In the genomic region with DNA sequence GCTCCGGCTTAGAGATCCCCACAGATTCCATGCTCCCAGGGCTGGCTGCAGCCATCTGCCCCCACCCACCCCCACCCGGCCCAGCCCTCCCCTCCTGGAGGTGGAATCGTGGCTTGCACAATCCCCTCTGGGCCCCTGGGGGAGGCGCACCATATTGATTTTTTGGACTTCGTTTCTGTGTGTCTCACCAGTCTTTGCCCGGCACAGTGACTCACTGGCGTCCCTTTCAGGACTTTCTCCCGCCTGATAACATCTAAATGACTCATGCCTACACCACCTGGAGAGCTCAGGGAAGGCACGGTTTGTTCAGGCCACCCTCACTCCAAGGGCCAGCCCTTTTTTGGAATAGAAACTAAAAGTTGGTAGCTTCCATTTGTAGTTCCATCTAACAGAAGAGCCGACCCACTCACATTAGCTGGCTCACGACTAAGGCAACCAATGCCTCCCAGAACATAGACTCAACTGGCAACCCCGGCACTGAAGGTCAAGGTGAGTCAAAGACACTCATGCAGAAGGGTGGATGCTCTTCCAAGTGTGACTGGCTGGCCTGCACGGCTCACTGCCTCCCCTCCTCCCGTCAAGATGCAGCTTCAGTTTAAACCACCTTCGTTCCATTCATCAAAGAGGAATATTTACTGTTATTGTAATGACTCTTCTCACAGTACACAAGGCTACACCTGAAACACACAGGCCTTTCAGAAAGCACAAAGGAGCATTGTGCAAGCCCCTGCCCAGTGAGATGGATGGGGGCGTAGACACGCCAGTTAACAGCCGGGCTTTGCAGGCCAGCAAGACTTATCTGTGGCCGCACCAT, we compare ENCODE assay signal across 8 cellular contexts. TPM values are rescaled to one million over a fixed set of nuclear protein-coding genes. Genes with fewer than 3 reads are reported as not detected.
DNase-seq lines count a peak whose midpoint lies in the region; ATAC-seq and TF ChIP-seq lines count a peak whose summit lies in the region.

No MANE protein-coding gene starts in this region.

- peaks cover 4% of the 10 kb centered on the region for H3K36me3 Mint-ChIP-seq in activated CD4-positive, alpha-beta T cell treated with anti-CD3 and anti-CD28 coated beads for 36 hours (ENCODE audit: low read depth)

- H3K27me3 Mint-ChIP-seq in activated CD4-positive, alpha-beta T cell treated with anti-CD3 and anti-CD28 coated beads for 36 hours, result no peaks in the 10 kb centered on the region

- no peaks in the 10 kb centered on the region for H3K9me3 ChIP-seq in suprapubic skin

- peaks cover 8% of the 10 kb centered on the region for H3K4me1 ChIP-seq in suprapubic skin

- H3K4me1 Mint-ChIP-seq in activated CD4-positive, alpha-beta T cell treated with anti-CD3 and anti-CD28 coated beads for 36 hours, result peaks cover 11% of the 10 kb centered on the region

- H3K27ac Mint-ChIP-seq in activated CD4-positive, alpha-beta T cell treated with anti-CD3 and anti-CD28 coated beads for 36 hours, result no peak overlapping the region

- CTCF ChIA-PET in activated CD4-positive, alpha-beta T cell treated with anti-CD3 and anti-CD28 coated beads for 36 hours (lab: Charles Lee), result no interaction called here

- peak overlapping the region; percentile 40 for H3K27ac ChIP-seq in suprapubic skin
- no peak overlapping the region for H3K27ac ChIP-seq in dorsolateral prefrontal cortex

- TF ChIP-seq CTCF in epithelial cell of esophagus (IDR thresholded peaks at IDR 0.05; ENCODE audit: insufficient read depth, low read depth, low read length, missing control alignments) (no peak), suprapubic skin (IDR thresholded peaks at IDR 0.05) (no peak), dorsolateral prefrontal cortex (IDR thresholded peaks at IDR 0.05 in 54 of 56, conservative IDR thresholded peaks at IDR 0.05 in 2 of 56; ENCODE audit: low read depth in 1 of 56, partially characterized antibody in 56 of 56) (no peak)

- H3K27me3 ChIP-seq in suprapubic skin, result no peaks in the 10 kb centered on the region
- peaks cover 0 to 3% (median 0%) of the 10 kb centered on the region in 45 donors for H3K27me3 ChIP-seq in dorsolateral prefrontal cortex

- peaks cover 3% of the 10 kb centered on the region for H3K9me3 Mint-ChIP-seq in activated CD4-positive, alpha-beta T cell treated with anti-CD3 and anti-CD28 coated beads for 36 hours (ENCODE audit: low read depth)

- WGBS in suprapubic skin, result 68% methylated on average over 18 of the region's 19 CpGs

- intact Hi-C loops in activated CD4-positive, alpha-beta T cell treated with anti-CD3 and anti-CD28 coated beads for 36 hours (cut with DNase I, micrococcal nuclease), result no loop called here
- intact Hi-C loops in dorsolateral prefrontal cortex (cut with DNase I), result no loop called here

- DNase-seq in activated CD4-positive, alpha-beta T cell treated with anti-CD3 and anti-CD28 coated beads for 36 hours, result peak; percentile 24
- no peak for DNase-seq in activated CD4-positive, alpha-beta T cell treated with anti-CD3 and anti-CD28 coated beads, Interleukin-2, amount 50 U/mL, for 4 hours
- DNase-seq in NCI-H510A treated with DMSO at 0.1 percent for 48 hours (lab: John Stamatoyannopoulos, UW) (peak; percentile 48), epithelial cell of esophagus (ENCODE audit: low read depth) (peak; percentile 96), suprapubic skin (ENCODE audit: low spot score in 2 of 2) (no peak), dorsolateral prefrontal cortex (no peak), NCI-H1105 treated with DMSO at 0.1 percent for 48 hours (lab: John Stamatoyannopoulos, UW) (no peak), hepatic stellate cell (ENCODE audit: low spot score) (no peak)

- ATAC-seq in activated CD4-positive, alpha-beta T cell treated with anti-CD3 and anti-CD28 coated beads for 36 hours, result peak; percentile 75

- no peak for TF ChIP-seq EP300 in suprapubic skin (IDR thresholded peaks at IDR 0.05)

- H3K4me3 ChIP-seq in epithelial cell of esophagus (ENCODE audit: low read length) (peak overlapping the region; percentile 7), suprapubic skin (no peak overlapping the region), dorsolateral prefrontal cortex (no peak overlapping the region)

- no peak overlapping the region for H3K4me3 Mint-ChIP-seq in activated CD4-positive, alpha-beta T cell treated with anti-CD3 and anti-CD28 coated beads for 36 hours

- POLR2A ChIA-PET in activated CD4-positive, alpha-beta T cell treated with anti-CD3 and anti-CD28 coated beads for 36 hours (lab: Charles Lee), result no interaction called here

- H3K36me3 ChIP-seq in suprapubic skin, result no peaks in the 10 kb centered on the region

- no peak for TF ChIP-seq POLR2A in suprapubic skin (IDR thresholded peaks at IDR 0.05)

RNA-seq across cellular contexts. Expression of a gene that starts 18.1 kb away (rescaled TPM):
- 10 to 100 TPM; 44.7 to 61.9 TPM for total RNA-seq in activated CD4-positive, alpha-beta T cell treated with anti-CD3 and anti-CD28 coated beads for 36 hours
- total RNA-seq in suprapubic skin (100 to 1,000 TPM; 198 to 510 (median 416) TPM), dorsolateral prefrontal cortex (100 to 1,000 TPM in 86 of 120 experiments, 10 to 100 TPM in 34; 47.9 to 194 (median 111) TPM)

Comparison
In these comparisons a context has a peak if more than half of its experiments do, and no peak if none do; other contexts are left out.
1. DNase-seq: peak in activated CD4-positive, alpha-beta T cell treated with anti-CD3 and anti-CD28 coated beads for 36 hours (single experiment), NCI-H510A treated with DMSO at 0.1 percent for 48 hours (single experiment) and epithelial cell of esophagus (single experiment); none in activated CD4-positive, alpha-beta T cell treated with anti-CD3 and anti-CD28 coated beads, Interleukin-2, amount 50 U/mL, for 4 hours (0 of 2), suprapubic skin (0 of 2), dorsolateral prefrontal cortex (0 of 10), NCI-H1105 treated with DMSO at 0.1 percent for 48 hours (single experiment) and hepatic stellate cell (single experiment).